28 cellular contexts compared by ENCODE assay signal in the genomic region with DNA sequence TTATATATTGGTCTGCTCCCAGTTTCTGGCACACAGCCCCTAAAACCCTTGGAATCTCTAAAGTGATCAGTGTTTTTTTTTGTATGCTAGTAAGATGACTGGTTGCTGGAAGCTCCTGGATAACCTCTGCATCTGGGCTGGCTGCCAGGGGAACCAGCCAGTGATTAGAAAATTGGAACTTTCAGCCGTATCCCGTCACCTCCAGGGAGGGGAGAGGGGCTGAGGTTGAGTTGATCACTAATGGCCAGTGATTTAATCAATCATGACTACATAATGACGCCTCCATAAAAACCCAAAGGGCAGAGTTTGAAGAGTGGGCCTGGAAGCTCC.
"Had no signal": no experiment of that assay in that cellular context is flagged by ENCODE, and none has a peak within 500 bp of the region (broad histone marks: within the 10 kb centered on the region; RNA-seq: fewer than 3 reads in every experiment).

No MANE protein-coding gene starts in this region.

- H3K4me1 ChIP-seq: ascending aorta, gastrocnemius medialis, right atrium auricular region, suprapubic skin, tibial nerve had no signal

- H3K4me3 ChIP-seq: ascending aorta, cardiac muscle cell, coronary artery, dorsolateral prefrontal cortex, gastrocnemius medialis, hepatocyte, mucosa of descending colon, right atrium auricular region, smooth muscle cell, suprapubic skin, tibial nerve had no signal

- H3K27ac ChIP-seq: ascending aorta, cardiac muscle cell, coronary artery, dorsolateral prefrontal cortex, gastrocnemius medialis, hepatocyte, right atrium auricular region, suprapubic skin, tibial nerve, WERI-Rb-1 had no signal

- H3K27me3 ChIP-seq: ascending aorta, cardiac muscle cell, dorsolateral prefrontal cortex, gastrocnemius medialis, hepatocyte, right atrium auricular region, suprapubic skin, tibial nerve had no signal

- H3K36me3 ChIP-seq: ascending aorta, cardiac muscle cell, gastrocnemius medialis, right atrium auricular region, suprapubic skin, tibial nerve, WERI-Rb-1 had no signal

- DNase-seq: activated CD4-positive, alpha-beta memory T cell treated with anti-CD3 and anti-CD28 coated beads for 36 hours; activated CD4-positive, alpha-beta T cell treated with anti-CD3 and anti-CD28 coated beads, Interleukin-2, amount 10 ng/mL, durations not matched to agents 24 days and 14 days; activated CD8-positive, alpha-beta memory T cell treated with anti-CD3 and anti-CD28 coated beads, Interleukin-2, amount 50 U/mL, for 4 hours; activated gamma-delta T cell; activated naive CD4-positive, alpha-beta T cell treated with anti-CD3 and anti-CD28 coated beads, Interleukin-2, amount 10 ng/mL, durations not matched to agents 7 days and 5 days; activated naive CD8-positive, alpha-beta T cell treated with anti-CD3 and anti-CD28 coated beads, Interleukin-2, amount 10 ng/mL, durations not matched to agents 7 days and 5 days; activated T-cell treated with anti-CD3 and anti-CD28 coated beads, Interleukin-2, amount 50 U/mL, for 1 hour; cerebellar nuclear complex; dorsolateral prefrontal cortex; effector memory CD4-positive, alpha-beta T cell; gastrocnemius medialis; glutamatergic neuron; islet precursor cell; left ventricle myocardium superior; stimulated activated CD4-positive, alpha-beta T cell treated with anti-CD3 and anti-CD28 coated beads, Interleukin-1b, Interleukin-23, amount 100 ng/mL, for 48 hours; stimulated activated CD4-positive, alpha-beta T cell treated with anti-CD3 and anti-CD28 coated beads, Interleukin-4, amount 100 ng/mL, for 4 hours; stimulated activated CD8-positive, alpha-beta memory T cell treated with anti-CD3 and anti-CD28 coated beads, Interleukin-4, amount 100 ng/mL, for 48 hours; stimulated activated naive CD8-positive, alpha-beta T cell treated with anti-CD3 and anti-CD28 coated beads, Interleukin-15, amount 100 ng/mL, for 72 hours; WERI-Rb-1 had no signal
